In the genomic region with DNA sequence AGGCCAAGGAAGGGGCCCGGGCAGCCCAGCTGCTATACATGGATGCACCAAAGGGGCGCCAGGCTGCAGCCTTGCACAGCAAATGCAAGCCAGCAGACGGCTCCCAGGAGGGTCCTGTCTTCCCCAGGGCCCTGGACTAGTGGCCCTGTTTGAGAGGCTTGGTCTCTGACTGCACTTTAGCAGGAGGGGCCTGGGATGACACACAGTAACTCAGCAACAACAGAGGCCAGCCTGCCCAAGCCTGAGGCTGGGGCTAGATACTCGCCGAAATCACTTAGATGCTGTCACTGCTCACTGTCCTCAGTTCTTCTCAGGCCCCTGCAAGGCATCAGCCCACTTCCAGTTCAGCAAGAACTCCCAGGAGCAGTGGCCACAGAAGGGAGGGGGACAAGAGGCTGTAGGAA, we compare ENCODE assay signal across 9 cellular contexts.
DNase-seq lines count a peak whose midpoint lies in the region; ATAC-seq and TF ChIP-seq lines count a peak whose summit lies in the region.
"Had no signal": no experiment of that assay in that cellular context is flagged by ENCODE, and none has a peak within 500 bp of the region (broad histone marks: within the 10 kb centered on the region; RNA-seq: fewer than 3 reads in every experiment).

No MANE protein-coding gene starts in this region.

- H3K4me3 ChIP-seq in GM23338 = no peak overlapping the region
- H3K4me3 ChIP-seq in gastroesophageal sphincter = no peak overlapping the region
- no peak overlapping the region for H3K4me3 ChIP-seq in smooth muscle cell
- no peak overlapping the region for H3K4me3 ChIP-seq in dorsolateral prefrontal cortex

- H3K79me2 ChIP-seq in GM23338 (replicated peaks; ENCODE audit: insufficient read depth) = no peaks in the 10 kb centered on the region
- H3K79me2 ChIP-seq in smooth muscle cell (ENCODE audit: low read depth) = no peaks in the 10 kb centered on the region

- H3K9me2 ChIP-seq in GM23338 (ENCODE audit: insufficient read depth) = no peaks in the 10 kb centered on the region

- peak overlapping the region; percentile 53 for H3K9ac ChIP-seq in smooth muscle cell (ENCODE audit: low read depth)

- WGBS in gastroesophageal sphincter (ENCODE audit: low coverage in 1 of 2), 2 donors = 86% methylated on average over 3 of the region's 5 CpGs; no CpG with 5 or more reads in 1 of the 2 donors
- 79% methylated on average over 5 of the region's 5 CpGs for WGBS in smooth muscle cell (ENCODE audit: low lambda C conversion rate)

- ATAC-seq in GM23338 = peak; percentile 87
- ATAC-seq in gastroesophageal sphincter = no peak
- ATAC-seq in activated CD8-positive, alpha-beta memory T cell treated with anti-CD3 and anti-CD28 coated beads, Interleukin-2, amount 10 ng/mL, durations not matched to agents 7 days and 5 days = no peak
- ATAC-seq in HG03565 (IDR thresholded peaks at IDR 0.05; ENCODE audit: unreplicated experiment) = no peak

- H3K27ac ChIP-seq in GM23338 (ENCODE audit: low read depth) (no peak overlapping the region), gastroesophageal sphincter (peak overlapping the region; percentile 15 to 74 (median 74)), smooth muscle cell (ENCODE audit: low read depth) (peak overlapping the region; percentile 82), dorsolateral prefrontal cortex (peak overlapping the region in 2 of 59 donors; percentile 13 to 46)

- H3K27me3 ChIP-seq in GM23338 (ENCODE audit: insufficient read depth) (no peaks in the 10 kb centered on the region), gastroesophageal sphincter (no peaks in the 10 kb centered on the region), smooth muscle cell (ENCODE audit: low read depth) (no peaks in the 10 kb centered on the region), dorsolateral prefrontal cortex (no peaks in the 10 kb centered on the region)

- peak; percentile 38 to 57; a peak in 3 of 4 replicates for TF ChIP-seq CTCF in GM23338 (conservative IDR thresholded peaks at IDR 0.05; ENCODE audit: low read depth in 2 of 2)
- no peak for TF ChIP-seq CTCF in gastroesophageal sphincter (IDR thresholded peaks at IDR 0.05)
- TF ChIP-seq CTCF in smooth muscle cell (IDR thresholded peaks at IDR 0.05; ENCODE audit: borderline replicate concordance, insufficient read depth, poor library complexity, severe bottlenecking) = no peak
- no peak for TF ChIP-seq CTCF in dorsolateral prefrontal cortex (IDR thresholded peaks at IDR 0.05 in 54 of 56, conservative IDR thresholded peaks at IDR 0.05 in 2 of 56; ENCODE audit: low read depth in 1 of 56, partially characterized antibody in 56 of 56)

- intact Hi-C loops in activated T-helper 2 cell treated with anti-CD3 and anti-CD28 coated beads, Interferon-gamma antibody, Interleukin-2, Interleukin-4, amounts not matched to agents 10 μg/mL and 5 μg/mL and 100 μg/mL, durations not matched to agents 14 hours and 24 hours and 36 hours (cut with micrococcal nuclease) = no loop called here
- intact Hi-C loops in dorsolateral prefrontal cortex (cut with DNase I) = loop anchor here in 1 of 2 donors (10.0 kb wide), 1 partner anchor 79 kb away; a partner anchor contains a TSS

- DNase-seq in GM23338 (ENCODE audit: low spot score) (peak; percentile 69), SHP77 (lab: John Stamatoyannopoulos, UW) (peak; percentile 61 to 70), smooth muscle cell (lab: John Stamatoyannopoulos, UW; ENCODE audit: unreplicated experiment) (no peak), dorsolateral prefrontal cortex (no peak)
- no peak for DNase-seq in activated T-helper 2 cell treated with anti-CD3 and anti-CD28 coated beads, Interferon-gamma antibody, Interleukin-2, Interleukin-4, amounts not matched to agents 10 μg/mL and 5 μg/mL and 100 μg/mL, durations not matched to agents 14 hours and 24 hours and 36 hours (ENCODE audit: low spot score)
- DNase-seq in activated CD8-positive, alpha-beta memory T cell treated with anti-CD3 and anti-CD28 coated beads, Interleukin-2, amount 10 ng/mL, durations not matched to agents 7 days and 5 days = no peak
- DNase-seq: effector CD8-positive, alpha-beta T cell had no signal

- no peak for TF ChIP-seq POLR2A in gastroesophageal sphincter (IDR thresholded peaks at IDR 0.05)

- H3K9me3 ChIP-seq in gastroesophageal sphincter = no peaks in the 10 kb centered on the region
- no peaks in the 10 kb centered on the region for H3K9me3 ChIP-seq in smooth muscle cell (replicated peaks; ENCODE audit: low read depth)

- no peak overlapping the region for H3K4me3 Mint-ChIP-seq in GM23338
- H3K4me3 Mint-ChIP-seq in activated T-helper 2 cell treated with anti-CD3 and anti-CD28 coated beads, Interferon-gamma antibody, Interleukin-2, Interleukin-4, amounts not matched to agents 10 μg/mL and 5 μg/mL and 100 μg/mL, durations not matched to agents 14 hours and 24 hours and 36 hours (ENCODE audit: low read depth) = no peak overlapping the region
- no peak overlapping the region for H3K4me3 Mint-ChIP-seq in activated CD8-positive, alpha-beta memory T cell treated with anti-CD3 and anti-CD28 coated beads, Interleukin-2, amount 10 ng/mL, durations not matched to agents 7 days and 5 days

- H3K4me2 ChIP-seq in GM23338 (no peak overlapping the region), smooth muscle cell (no peak overlapping the region)

- no peak overlapping the region for H3K27ac Mint-ChIP-seq in GM23338
- no peak overlapping the region for H3K27ac Mint-ChIP-seq in activated T-helper 2 cell treated with anti-CD3 and anti-CD28 coated beads, Interferon-gamma antibody, Interleukin-2, Interleukin-4, amounts not matched to agents 10 μg/mL and 5 μg/mL and 100 μg/mL, durations not matched to agents 14 hours and 24 hours and 36 hours
- H3K27ac Mint-ChIP-seq in activated CD8-positive, alpha-beta memory T cell treated with anti-CD3 and anti-CD28 coated beads, Interleukin-2, amount 10 ng/mL, durations not matched to agents 7 days and 5 days = no peak overlapping the region

- H3K36me3 ChIP-seq in GM23338 (ENCODE audit: insufficient read depth) (no peaks in the 10 kb centered on the region), gastroesophageal sphincter (peaks cover 0 to 56% of the 10 kb centered on the region in 2 donors), smooth muscle cell (ENCODE audit: low read depth) (no peaks in the 10 kb centered on the region)

- H2AFZ ChIP-seq in GM23338 (no peak overlapping the region), smooth muscle cell (ENCODE audit: low read depth) (no peak overlapping the region)

- peaks cover 25% of the 10 kb centered on the region for H3K36me3 Mint-ChIP-seq in GM23338 (ENCODE audit: low read depth)
- peaks cover 8% of the 10 kb centered on the region for H3K36me3 Mint-ChIP-seq in activated T-helper 2 cell treated with anti-CD3 and anti-CD28 coated beads, Interferon-gamma antibody, Interleukin-2, Interleukin-4, amounts not matched to agents 10 μg/mL and 5 μg/mL and 100 μg/mL, durations not matched to agents 14 hours and 24 hours and 36 hours (ENCODE audit: low read depth)
- H3K36me3 Mint-ChIP-seq in activated CD8-positive, alpha-beta memory T cell treated with anti-CD3 and anti-CD28 coated beads, Interleukin-2, amount 10 ng/mL, durations not matched to agents 7 days and 5 days = no peaks in the 10 kb centered on the region

- H3F3A ChIP-seq in GM23338 (replicated peaks; ENCODE audit: low read depth) = no peaks in the 10 kb centered on the region
- no peaks in the 10 kb centered on the region for H3F3A ChIP-seq in smooth muscle cell (ENCODE audit: low read depth)

- H3K4me1 Mint-ChIP-seq in GM23338 = peaks cover 14% of the 10 kb centered on the region
- H3K4me1 Mint-ChIP-seq in activated T-helper 2 cell treated with anti-CD3 and anti-CD28 coated beads, Interferon-gamma antibody, Interleukin-2, Interleukin-4, amounts not matched to agents 10 μg/mL and 5 μg/mL and 100 μg/mL, durations not matched to agents 14 hours and 24 hours and 36 hours (ENCODE audit: low read depth) = no peaks in the 10 kb centered on the region
- H3K4me1 Mint-ChIP-seq in activated CD8-positive, alpha-beta memory T cell treated with anti-CD3 and anti-CD28 coated beads, Interleukin-2, amount 10 ng/mL, durations not matched to agents 7 days and 5 days = peaks cover 3% of the 10 kb centered on the region

- no peaks in the 10 kb centered on the region for H3K9me3 Mint-ChIP-seq in GM23338
- no peaks in the 10 kb centered on the region for H3K9me3 Mint-ChIP-seq in activated T-helper 2 cell treated with anti-CD3 and anti-CD28 coated beads, Interferon-gamma antibody, Interleukin-2, Interleukin-4, amounts not matched to agents 10 μg/mL and 5 μg/mL and 100 μg/mL, durations not matched to agents 14 hours and 24 hours and 36 hours
- no peaks in the 10 kb centered on the region for H3K9me3 Mint-ChIP-seq in activated CD8-positive, alpha-beta memory T cell treated with anti-CD3 and anti-CD28 coated beads, Interleukin-2, amount 10 ng/mL, durations not matched to agents 7 days and 5 days (ENCODE audit: low read depth)

- H3K27me3 Mint-ChIP-seq in GM23338 (ENCODE audit: insufficient read depth, low read depth, poor library complexity) = peaks cover 13% of the 10 kb centered on the region
- H3K27me3 Mint-ChIP-seq in activated T-helper 2 cell treated with anti-CD3 and anti-CD28 coated beads, Interferon-gamma antibody, Interleukin-2, Interleukin-4, amounts not matched to agents 10 μg/mL and 5 μg/mL and 100 μg/mL, durations not matched to agents 14 hours and 24 hours and 36 hours (ENCODE audit: low read depth) = no peaks in the 10 kb centered on the region
- H3K27me3 Mint-ChIP-seq in activated CD8-positive, alpha-beta memory T cell treated with anti-CD3 and anti-CD28 coated beads, Interleukin-2, amount 10 ng/mL, durations not matched to agents 7 days and 5 days = no peaks in the 10 kb centered on the region

- CTCF ChIA-PET in activated CD8-positive, alpha-beta memory T cell treated with anti-CD3 and anti-CD28 coated beads, Interleukin-2, amount 10 ng/mL, durations not matched to agents 7 days and 5 days (lab: Charles Lee) = no interaction called here

- H4K20me1 ChIP-seq in GM23338 (replicated peaks; ENCODE audit: insufficient read depth) (no peaks in the 10 kb centered on the region), smooth muscle cell (ENCODE audit: low read depth) (no peaks in the 10 kb centered on the region)

- H3K4me1 ChIP-seq in GM23338 (ENCODE audit: insufficient read depth) = no peaks in the 10 kb centered on the region
- peaks cover 0 to 66% (median 19%) of the 10 kb centered on the region in 3 donors for H3K4me1 ChIP-seq in gastroesophageal sphincter
- peaks cover 10% of the 10 kb centered on the region for H3K4me1 ChIP-seq in smooth muscle cell (ENCODE audit: low read depth)

- no peak for TF ChIP-seq EP300 in gastroesophageal sphincter (IDR thresholded peaks at IDR 0.05)

TF ChIP-seq in GM23338, 12 proteins besides CTCF, POLR2A, EP300 and RAD21 (continues in another document):
- TF ChIP-seq STAT1 (IDR thresholded peaks at IDR 0.05; ENCODE audit: unreplicated experiment) (no peak), CREB1 (CRISPR knock-in tag; IDR thresholded peaks at IDR 0.05; ENCODE audit: low read depth) (no peak), NANOG (IDR thresholded peaks at IDR 0.05; ENCODE audit: borderline replicate concordance) (no peak)

Comparison
In these comparisons a context has a peak if more than half of its experiments do, and no peak if none do; other contexts are left out.
1. DNase-seq: peak in GM23338 (single experiment) and SHP77 (2 of 2); none in smooth muscle cell (single experiment), activated T-helper 2 cell treated with anti-CD3 and anti-CD28 coated beads, Interferon-gamma antibody, Interleukin-2, Interleukin-4, amounts not matched to agents 10 μg/mL and 5 μg/mL and 100 μg/mL, durations not matched to agents 14 hours and 24 hours and 36 hours (single experiment), activated CD8-positive, alpha-beta memory T cell treated with anti-CD3 and anti-CD28 coated beads, Interleukin-2, amount 10 ng/mL, durations not matched to agents 7 days and 5 days (single experiment) and dorsolateral prefrontal cortex (0 of 10).
2. CTCF ChIP-seq: peak in GM23338 (2 of 2); none in gastroesophageal sphincter (0 of 4), smooth muscle cell (single experiment) and dorsolateral prefrontal cortex (0 of 56).